In the genomic region with DNA sequence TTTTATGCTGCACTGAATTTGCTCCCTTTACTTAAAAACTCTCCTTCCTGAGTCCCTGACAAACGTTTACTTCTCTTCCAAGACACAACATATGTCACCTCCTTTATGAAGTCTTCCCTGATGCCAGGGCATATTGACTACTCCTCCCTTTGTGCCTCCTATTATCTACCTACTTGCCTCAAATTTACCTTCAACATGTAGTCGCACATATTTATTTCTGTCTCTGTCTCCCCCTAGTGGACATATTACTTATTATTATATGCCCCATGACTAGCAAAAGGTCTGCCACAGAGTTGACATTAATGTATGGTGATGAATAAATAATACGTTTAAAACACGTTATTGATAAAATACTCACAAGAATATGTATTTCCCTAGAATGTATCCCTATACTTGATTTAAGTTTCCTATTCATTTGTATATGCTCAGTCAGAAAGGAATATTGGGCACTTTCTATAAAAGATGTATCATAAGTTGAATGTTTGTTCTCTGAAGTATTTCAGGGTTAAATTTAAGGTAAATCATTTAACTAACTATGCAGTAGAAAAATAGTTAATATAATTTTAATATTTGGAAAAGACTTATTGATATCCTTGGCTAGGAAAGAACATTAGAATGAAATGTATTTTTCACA, we compare ENCODE assay signal across 9 cellular contexts.
A peak's percentile ranks its signal among the peaks of the same experiment; 100 is the strongest.
DNase-seq lines count a peak whose midpoint lies in the region; ATAC-seq and TF ChIP-seq lines count a peak whose summit lies in the region.
"Had no signal": no experiment of that assay in that cellular context is flagged by ENCODE, and none has a peak within 500 bp of the region (broad histone marks: within the 10 kb centered on the region; RNA-seq: fewer than 3 reads in every experiment).

No MANE protein-coding gene starts in this region.

- no peaks in the 10 kb centered on the region for H3K27me3 Mint-ChIP-seq in Caco-2 (ENCODE audit: insufficient read depth, unreplicated experiment)

- no peaks in the 10 kb centered on the region for H3K9me3 ChIP-seq in Caco-2
- H3K9me3 ChIP-seq: neutrophil had no signal

- H3K4me1 ChIP-seq in Caco-2: peaks cover 13% of the 10 kb centered on the region

- peak overlapping the region; percentile 1 for H3K4me3 Mint-ChIP-seq in Caco-2 (ENCODE audit: unreplicated experiment)

- DNase-seq in Caco-2 (peak in 1 of 2 experiments; percentile 54), NCI-H446 treated with DMSO at 0.1 percent for 48 hours (lab: John Stamatoyannopoulos, UW) (peak; percentile 18), T47D (ENCODE audit: low read depth in 1 of 2, low spot score in 1 of 2) (peak; percentile 2 to 69), medulla oblongata (ENCODE audit: extremely low spot score) (peak; percentile 66)
- DNase-seq in stimulated activated CD8-positive, alpha-beta memory T cell treated with anti-CD3 and anti-CD28 coated beads, Interleukin-4, amount 100 ng/mL, for 48 hours: no peak
- no peak for DNase-seq in stimulated activated naive CD8-positive, alpha-beta T cell treated with anti-CD3 and anti-CD28 coated beads, Interleukin-15, Interleukin-2, amounts not matched to agents 100 U/mL and 50 U/mL, for 24 hours

- H3K36me3 Mint-ChIP-seq in Caco-2 (ENCODE audit: insufficient read depth, unreplicated experiment): no peaks in the 10 kb centered on the region

- H3K36me3 ChIP-seq in Caco-2 (ENCODE audit: control insufficient read depth, insufficient read depth, low read length): no peaks in the 10 kb centered on the region
- H3K36me3 ChIP-seq: neutrophil had no signal

- no peak overlapping the region for H3K4me3 ChIP-seq in Caco-2 (ENCODE audit: low read depth, low read length)

- no TSS peak for BruUV-seq in Caco-2 (replicated peaks; lab: Mats Ljungman, UMichigan)

- CTCF ChIA-PET in Caco-2 (lab: Charles Lee): no interaction called here

- intact Hi-C loops in Caco-2 (cut with micrococcal nuclease; ENCODE audit: unreplicated experiment): loop anchor here (1.0 to 2.0 kb wide), 4 partner anchors 278 to 711 kb away; no protein-coding TSS in a partner anchor

- H3K9me3 Mint-ChIP-seq in Caco-2 (ENCODE audit: unreplicated experiment): peaks cover 6% of the 10 kb centered on the region

- in situ Hi-C loops in T47D (cut with HindIII; ENCODE audit: low pct_unique_long_range_greater_than_20kb, low sequenced_read_pairs): no loop called here

- TF ChIP-seq CTCF in Caco-2 (IDR thresholded peaks at IDR 0.05; ENCODE audit: insufficient read depth in 1 of 2, low read depth in 1 of 2, low read length in 1 of 2, severe bottlenecking in 1 of 2, unreplicated experiment in 1 of 2): peak; percentile 53 to 55

- no peaks in the 10 kb centered on the region for H3K27me3 ChIP-seq in Caco-2 (replicated peaks; ENCODE audit: control insufficient read depth, insufficient read depth, low read length)
- H3K27me3 ChIP-seq: neutrophil had no signal

- peaks cover 11% of the 10 kb centered on the region for H3K4me1 Mint-ChIP-seq in Caco-2 (ENCODE audit: low read depth, unreplicated experiment)

- peak overlapping the region; percentile 6 for H3K27ac Mint-ChIP-seq in Caco-2 (ENCODE audit: unreplicated experiment)

- POLR2A ChIA-PET in Caco-2 (lab: Charles Lee): no interaction called here

- ATAC-seq in GM19395 (IDR thresholded peaks at IDR 0.05; ENCODE audit: unreplicated experiment) (peak; percentile 94), HG03354 (IDR thresholded peaks at IDR 0.05; ENCODE audit: poor library complexity, severe bottlenecking, unreplicated experiment) (peak; percentile 93)
- ATAC-seq in stimulated activated naive CD8-positive, alpha-beta T cell treated with anti-CD3 and anti-CD28 coated beads, Interleukin-15, Interleukin-2, amounts not matched to agents 100 U/mL and 50 U/mL, for 24 hours: no peak

Comparison
In these comparisons a context has a peak if more than half of its experiments do, and no peak if none do; other contexts are left out.
1. DNase-seq: peak in NCI-H446 treated with DMSO at 0.1 percent for 48 hours (single experiment), T47D (2 of 2) and medulla oblongata (single experiment); none in stimulated activated CD8-positive, alpha-beta memory T cell treated with anti-CD3 and anti-CD28 coated beads, Interleukin-4, amount 100 ng/mL, for 48 hours (single experiment) and stimulated activated naive CD8-positive, alpha-beta T cell treated with anti-CD3 and anti-CD28 coated beads, Interleukin-15, Interleukin-2, amounts not matched to agents 100 U/mL and 50 U/mL, for 24 hours (single experiment).